ENCODE assay signal across 8 cellular contexts in genomic region chr10:18659784-18660561, GRCh38. TPM values are rescaled to one million over a fixed set of nuclear protein-coding genes. Genes with fewer than 3 reads are reported as not detected.
DNase-seq lines count a peak whose midpoint lies in the region; ATAC-seq, FAIRE-seq and TF ChIP-seq lines count a peak whose summit lies in the region.

No MANE protein-coding gene starts in this region.

- no peak overlapping the region for H3K23ac ChIP-seq in H1 (ENCODE audit: insufficient read length)

- H3K4me2 ChIP-seq in H1 (ENCODE audit: insufficient read depth in 1 of 2, low read depth in 2 of 2, low read length in 2 of 2): peak overlapping the region; percentile 69 to 100

- no peak for TF ChIP-seq EP300 in H1 (IDR thresholded peaks at IDR 0.05; ENCODE audit: borderline replicate concordance in 1 of 2, low read depth in 2 of 2, low read length in 2 of 2)

- peak overlapping the region; percentile 91 to 99 (median 96) for H3K4me3 ChIP-seq in H1 (ENCODE audit: extremely low read depth in 1 of 4, insufficient read depth in 2 of 4, low read depth in 3 of 4, low read length in 4 of 4)
- H3K4me3 ChIP-seq in mononuclear cell (ENCODE audit: low read length): peak overlapping the region; percentile 81

- no peak overlapping the region for H2BK12ac ChIP-seq in H1 (ENCODE audit: low read depth, low read length)

- no peak for TF ChIP-seq RAD21 in H1 (IDR thresholded peaks at IDR 0.05 in 1 of 2, conservative IDR thresholded peaks at IDR 0.05 in 1 of 2; ENCODE audit: low read depth in 2 of 2, low read length in 2 of 2)

- H2AK5ac ChIP-seq in H1 (ENCODE audit: low read depth, low read length): 0 out of 2 replicates have a peak overlapping the region, but pooled peaks have one; percentile 34

- TF ChIP-seq CTCF in H1 (IDR thresholded peaks at IDR 0.05; ENCODE audit: control extremely low read depth in 1 of 3, insufficient read depth in 1 of 3, low read depth in 1 of 3, low read length in 3 of 3): no peak

- peak overlapping the region; percentile 61 for H4K5ac ChIP-seq in H1 (ENCODE audit: insufficient read length, low read depth, low read length)

- ATAC-seq in GM19452 (IDR thresholded peaks at IDR 0.05; ENCODE audit: unreplicated experiment): peak; percentile 26
- ATAC-seq in HG03432 (IDR thresholded peaks at IDR 0.05; ENCODE audit: unreplicated experiment): peak; percentile 23

- peak overlapping the region; percentile 93 to 96 (median 94) for H3K9ac ChIP-seq in H1 (replicated peaks in 1 of 4; ENCODE audit: extremely low read depth in 1 of 4, low read depth in 3 of 4, low read length in 3 of 4)

- H3K56ac ChIP-seq in H1 (replicated peaks; ENCODE audit: insufficient read length, low read depth, low read length): peak overlapping the region; percentile 38

- H3K4me1 ChIP-seq in H1 (replicated peaks in 1 of 4; ENCODE audit: control insufficient read depth in 3 of 4, insufficient read depth in 4 of 4, low read length in 3 of 4): peaks cover 0 to 12% (median 3%) of the 10 kb centered on the region in 4 experiments; a peak in 3 of 7 replicates
- H3K4me1 ChIP-seq in mononuclear cell (ENCODE audit: insufficient read depth, low read length): peaks cover 32% of the 10 kb centered on the region

- DNase-seq in DMS79 treated with DMSO at 0.1 percent for 48 hours (lab: John Stamatoyannopoulos, UW): peak; percentile 52
- DNase-seq in RKO (ENCODE audit: low spot score): peak; percentile 76
- DNase-seq in H1 (ENCODE audit: low read depth in 1 of 2, low spot score in 2 of 2): no peak
- DNase-seq in NCI-H187 (lab: John Stamatoyannopoulos, UW): no peak
- no peak for DNase-seq in 8988T

- no peak for TF ChIP-seq POLR2A in H1 (IDR thresholded peaks at IDR 0.05; ENCODE audit: control extremely low read depth in 1 of 2, low read depth in 2 of 2, low read length in 2 of 2)

- no peak overlapping the region for H4K91ac ChIP-seq in H1 (replicated peaks; ENCODE audit: insufficient read length, low read length)

- H3K79me2 ChIP-seq in H1 (ENCODE audit: control insufficient read depth in 1 of 2, insufficient read depth in 2 of 2, low read length in 2 of 2): peaks cover 33 to 55% of the 10 kb centered on the region in 2 experiments

- 6% methylated on average over 25 of the region's 25 CpGs; no CpG with 5 or more reads in 1 of the 2 experiments for WGBS in H1 (ENCODE audit: extremely low coverage in 1 of 2, insufficient coverage in 1 of 2, insufficient read length in 1 of 2, insufficient replicate concordance in 2 of 2, low coverage in 1 of 2, low lambda C conversion rate in 2 of 2, missing lambda C conversion rate in 1 of 2), 2 experiments

- no peak overlapping the region for H2BK15ac ChIP-seq in H1 (ENCODE audit: low read length)

- H4K8ac ChIP-seq in H1 (ENCODE audit: extremely low read depth, insufficient read depth, low read length): peak overlapping the region; percentile 93

- H2BK120ac ChIP-seq in H1 (replicated peaks; ENCODE audit: low read depth, low read length): no peak overlapping the region

- peak overlapping the region; percentile 86 for H3K18ac ChIP-seq in H1 (ENCODE audit: extremely low read depth, low read length)

- H3K23me2 ChIP-seq in H1 (ENCODE audit: low read depth, low read length): peaks cover 8% of the 10 kb centered on the region; the same call in 1 of the 2 replicates

- H3K9me3 ChIP-seq in H1 (ENCODE audit: insufficient read depth in 2 of 2, low read depth in 1 of 2, low read length in 1 of 2): no peaks in the 10 kb centered on the region
- H3K9me3 ChIP-seq in mononuclear cell (ENCODE audit: low read depth, low read length): no peaks in the 10 kb centered on the region

- H3K79me1 ChIP-seq in H1 (ENCODE audit: low read depth, low read length): peaks cover 5% of the 10 kb centered on the region; the same call in 1 of the 2 replicates

- no peaks in the 10 kb centered on the region for H3K27me3 ChIP-seq in H1 (replicated peaks in 1 of 4; ENCODE audit: control insufficient read depth in 3 of 4, extremely low read depth in 1 of 4, insufficient read depth in 3 of 4, low read length in 3 of 4)
- no peaks in the 10 kb centered on the region for H3K27me3 ChIP-seq in mononuclear cell (ENCODE audit: insufficient read depth, low read length)

- H3K4ac ChIP-seq in H1 (replicated peaks; ENCODE audit: insufficient read length, low read depth, low read length): peak overlapping the region; percentile 44

- H2BK5ac ChIP-seq in H1 (ENCODE audit: low read depth, low read length): peak overlapping the region; percentile 75; the same call in 1 of the 2 replicates

- H2BK20ac ChIP-seq in H1 (ENCODE audit: low read length): no peak overlapping the region

- H4K20me1 ChIP-seq in H1 (replicated peaks in 1 of 2; ENCODE audit: control insufficient read depth in 1 of 2, insufficient read depth in 2 of 2, low read length in 2 of 2): peaks cover 10 to 11% of the 10 kb centered on the region in 2 experiments

- H3K36me3 ChIP-seq in H1 (ENCODE audit: control insufficient read depth in 2 of 4, insufficient read depth in 4 of 4, low read length in 3 of 4): no peaks in the 10 kb centered on the region; a peak in 1 of 8 replicates

- no peak overlapping the region for H3K14ac ChIP-seq in H1 (ENCODE audit: insufficient read length)

- POLR2A ChIA-PET in H1 (lab: Charles Lee; ENCODE audit: partially characterized antibody): interaction anchor here (0.6 to 2.1 kb wide), 6 partner anchors 8 to 240 kb away, joined by 3 to 11 read pairs (median 4); no protein-coding TSS in a partner anchor

- H3K27ac ChIP-seq in H1 (ENCODE audit: low read depth, low read length): peak overlapping the region; percentile 92

- no peak overlapping the region for H2AFZ ChIP-seq in H1 (ENCODE audit: low read length)

- no peak for FAIRE-seq in H1 (lab: Jason Lieb, UNC)

- CTCF ChIA-PET in H1 (lab: Charles Lee; ENCODE audit: partially characterized antibody): no interaction called here

TF ChIP-seq in H1, 55 proteins besides CTCF, POLR2A, EP300 and RAD21:
- TF ChIP-seq TEAD4 (IDR thresholded peaks at IDR 0.05; ENCODE audit: low read depth, low read length): no peak
- no peak for TF ChIP-seq CHD1 (IDR thresholded peaks at IDR 0.05; ENCODE audit: low read depth, low read length)
- TF ChIP-seq YY1 (IDR thresholded peaks at IDR 0.05; ENCODE audit: low read depth, low read length): no peak
- TF ChIP-seq CREB1 (IDR thresholded peaks at IDR 0.05): no peak
- 0 out of 2 replicates have a peak, but pooled peaks have one; percentile 7 for TF ChIP-seq TBP (IDR thresholded peaks at IDR 0.05; ENCODE audit: low read depth, low read length)
- TF ChIP-seq JUND (IDR thresholded peaks at IDR 0.05; ENCODE audit: low read length): no peak
- TF ChIP-seq CBX5 (IDR thresholded peaks at IDR 0.05; ENCODE audit: low read depth, low read length): no peak
- no peak for TF ChIP-seq CBX8 (IDR thresholded peaks at IDR 0.05; ENCODE audit: borderline replicate concordance, low read depth, low read length)
- no peak for TF ChIP-seq SIN3A (conservative IDR thresholded peaks at IDR 0.05 in 1 of 2, IDR thresholded peaks at IDR 0.05 in 1 of 2; ENCODE audit: low read depth in 1 of 2, low read length in 2 of 2)
- no peak for TF ChIP-seq POLR2AphosphoS5 (IDR thresholded peaks at IDR 0.05; ENCODE audit: low read depth, low read length)
- TF ChIP-seq BCL11A (IDR thresholded peaks at IDR 0.05; ENCODE audit: low read depth in 2 of 2, low read length in 2 of 2): no peak
- TF ChIP-seq MAFK (IDR thresholded peaks at IDR 0.05; ENCODE audit: low read depth, low read length): no peak
- TF ChIP-seq HDAC2 (IDR thresholded peaks at IDR 0.05; ENCODE audit: borderline replicate concordance in 1 of 2, low read depth in 2 of 2, low read length in 2 of 2): 0 out of 4 replicates have a peak, but pooled peaks of 1 of the 2 experiments have one; percentile 54
- no peak for TF ChIP-seq RXRA (IDR thresholded peaks at IDR 0.05; ENCODE audit: insufficient read depth, low read depth, low read length)
- TF ChIP-seq RBBP5 (IDR thresholded peaks at IDR 0.05; ENCODE audit: borderline replicate concordance, low read depth, low read length): no peak
TF ChIP-seq in H1: peak in this region for 2.

RNA-seq across cellular contexts. Expression of gene ARL5B, which starts 0.7 kb away (rescaled TPM):
- total RNA-seq in H1 (2021; fragmentation: NEBNext Ultra II Directional; extraction: Animal tissue kit (Norgen Biotek cat#: 25700)): 47.2 and 52.1 TPM in 2 replicates
- 5.4 and 8.4 TPM in 2 replicates for polyA plus RNA-seq in H1 (2011; rRNA removed)
- polyA plus RNA-seq in H1 (2011; cell fraction: cytosol; rRNA removed): 11.3 TPM
- polyA plus RNA-seq in H1 (2011; cell fraction: nucleus; rRNA removed): 5.7 TPM
- polyA plus RNA-seq in H1 (2012, experiment 1 of 2): 7.2 to 22.2 TPM (median 9.9 TPM) in 4 replicates
- 1.7 TPM for polyA plus RNA-seq in H1 (2012, experiment 2 of 2)
- polyA plus RNA-seq in H1 (2013, experiment 1 of 2): 33.7 TPM
- polyA plus RNA-seq in H1 (2013, experiment 2 of 2): 30.2 TPM
- 22.1 and 32.4 TPM in 2 replicates for polyA minus RNA-seq in H1 (2011; rRNA and poly(A)+ RNA removed)
- 18.1 TPM for polyA minus RNA-seq in H1 (2011; cell fraction: cytosol; rRNA and poly(A)+ RNA removed)
- polyA minus RNA-seq in H1 (2011; cell fraction: nucleus; rRNA and poly(A)+ RNA removed): 60.8 TPM
- total RNA-seq in mononuclear cell: 59.0 TPM

RNA-seq across cellular contexts. Expression of gene NSUN6, which starts 8.6 kb away (rescaled TPM):
- 12.9 and 14.4 TPM in 2 replicates for total RNA-seq in H1 (2021; fragmentation: NEBNext Ultra II Directional; extraction: Animal tissue kit (Norgen Biotek cat#: 25700))
- polyA plus RNA-seq in H1 (2011; rRNA removed): 4.7 and 5.9 TPM in 2 replicates
- polyA plus RNA-seq in H1 (2011; cell fraction: cytosol; rRNA removed): 7.8 TPM
- polyA plus RNA-seq in H1 (2011; cell fraction: nucleus; rRNA removed): 4.7 TPM
- polyA plus RNA-seq in H1 (2012, experiment 1 of 2): 7.5 to 11.4 TPM (median 8.0 TPM) in 4 replicates
- polyA plus RNA-seq in H1 (2012, experiment 2 of 2): 0.56 TPM
- 13.9 TPM for polyA plus RNA-seq in H1 (2013, experiment 1 of 2)
- polyA plus RNA-seq in H1 (2013, experiment 2 of 2): 11.5 TPM
- polyA minus RNA-seq in H1 (2011; rRNA and poly(A)+ RNA removed): 11.4 and 14.3 TPM in 2 replicates
- polyA minus RNA-seq in H1 (2011; cell fraction: cytosol; rRNA and poly(A)+ RNA removed): 7.9 TPM
- 30.2 TPM for polyA minus RNA-seq in H1 (2011; cell fraction: nucleus; rRNA and poly(A)+ RNA removed)
- 17.3 TPM for total RNA-seq in mononuclear cell

Comparison
In these comparisons a context has a peak if more than half of its experiments do, and no peak if none do; other contexts are left out.
1. DNase-seq: peak in DMS79 treated with DMSO at 0.1 percent for 48 hours (single experiment) and RKO (single experiment); none in H1 (0 of 2), NCI-H187 (0 of 2) and 8988T (single experiment).